In the genomic region with DNA sequence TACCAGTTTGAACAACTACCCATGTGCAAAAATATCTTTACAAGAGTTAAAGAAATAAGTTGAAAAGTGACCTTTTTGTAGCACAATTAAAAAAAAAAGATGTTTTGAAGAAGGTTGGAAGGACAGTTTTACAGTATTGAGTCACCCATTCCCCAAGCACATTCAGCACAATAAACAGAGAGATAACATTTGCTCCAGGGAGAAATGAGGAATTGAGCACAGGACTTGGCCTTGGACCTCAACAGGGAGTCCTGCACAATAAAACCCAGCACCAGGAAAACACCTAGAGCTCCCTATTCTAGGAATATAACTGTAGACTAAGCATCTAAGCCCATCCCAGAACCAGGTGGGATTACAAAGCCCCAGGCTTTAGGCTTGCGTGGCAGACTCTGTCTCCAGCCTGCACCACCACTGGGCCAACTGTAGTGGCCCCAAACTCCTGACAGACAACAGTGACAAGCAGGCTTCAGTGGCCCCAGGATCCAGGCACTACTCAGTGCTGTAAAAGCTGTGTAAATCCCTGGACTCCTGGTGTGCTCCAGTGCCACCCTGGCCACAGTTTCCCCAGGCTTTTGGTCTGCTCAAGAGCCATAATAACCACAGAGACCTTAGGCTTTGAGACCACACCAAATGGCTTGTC, we compare ENCODE assay signal across 20 cellular contexts.
A peak's percentile ranks its signal among the peaks of the same experiment; 100 is the strongest.
DNase-seq lines count a peak whose midpoint lies in the region; ATAC-seq and TF ChIP-seq lines count a peak whose summit lies in the region.
"Had no signal": no experiment of that assay in that cellular context is flagged by ENCODE, and none has a peak within 500 bp of the region (broad histone marks: within the 10 kb centered on the region; RNA-seq: fewer than 3 reads in every experiment).

No MANE protein-coding gene starts in this region.

- peaks cover 9% of the 10 kb centered on the region for H3K36me3 Mint-ChIP-seq in HFFc6 (ENCODE audit: low read depth)
- no peaks in the 10 kb centered on the region for H3K36me3 Mint-ChIP-seq in T-cell
- H3K36me3 Mint-ChIP-seq: CD8-positive, alpha-beta T cell had no signal

- H3K9me3 Mint-ChIP-seq in HFFc6 (no peaks in the 10 kb centered on the region), T-cell (peaks cover 9 to 24% (median 21%) of the 10 kb centered on the region in 3 donors)
- H3K9me3 Mint-ChIP-seq: GM23338 had no signal

- DNase-seq in BE2C, result peak; percentile 6
- peak; percentile 20 for DNase-seq in HFFc6
- peak; percentile 7 for DNase-seq in adipocyte (ENCODE audit: low read depth)
- DNase-seq in hepatocyte (ENCODE audit: low spot score), result peak; percentile 4
- DNase-seq in esophagus squamous epithelium (lab: John Stamatoyannopoulos, UW), result no peak
- no peak for DNase-seq in T-cell
- DNase-seq: CD8-positive, alpha-beta T cell; DMS79 treated with DMSO at 0.1 percent for 48 hours; GF-D8; KBM-7; NCI-H1048; NCI-H1436 treated with DMSO at 0.1 percent for 48 hours; NCI-H2029 treated with DMSO at 0.1 percent for 48 hours; NCI-H524 had no signal

- H3K9me2 ChIP-seq in hepatocyte (replicated peaks; ENCODE audit: insufficient read depth), result no peaks in the 10 kb centered on the region

- H4K20me1 ChIP-seq in hepatocyte (ENCODE audit: insufficient read depth, poor library complexity, severe bottlenecking), result no peaks in the 10 kb centered on the region
- H4K20me1 ChIP-seq: BLaER1 had no signal

- no peak overlapping the region for H3K9ac ChIP-seq in adipocyte (ENCODE audit: low read length)
- H3K9ac ChIP-seq: BLaER1 had no signal

- H3K4me1 Mint-ChIP-seq in HFFc6 (ENCODE audit: low read depth), result peaks cover 13% of the 10 kb centered on the region
- no peaks in the 10 kb centered on the region for H3K4me1 Mint-ChIP-seq in T-cell
- H3K4me1 Mint-ChIP-seq: GM23338 had no signal

- H3K4me1 ChIP-seq in BE2C (no peaks in the 10 kb centered on the region), adipocyte (ENCODE audit: control insufficient read depth, insufficient read depth, low read length) (peaks cover 14% of the 10 kb centered on the region), hepatocyte (ENCODE audit: insufficient read depth) (no peaks in the 10 kb centered on the region), esophagus squamous epithelium (no peaks in the 10 kb centered on the region)
- H3K4me1 ChIP-seq: BLaER1 had no signal

- no peaks in the 10 kb centered on the region for H3K79me2 ChIP-seq in hepatocyte

- CTCF ChIA-PET in T-cell (lab: Charles Lee), result no interaction called here

- H3K27me3 Mint-ChIP-seq in HFFc6 (ENCODE audit: insufficient read depth), result no peaks in the 10 kb centered on the region
- H3K27me3 Mint-ChIP-seq in T-cell, result no peaks in the 10 kb centered on the region

- H3K27ac Mint-ChIP-seq in HFFc6 (no peak overlapping the region), T-cell (no peak overlapping the region)
- H3K27ac Mint-ChIP-seq: CD8-positive, alpha-beta T cell; GM23338 had no signal

- H3K27ac ChIP-seq in hepatocyte, result no peak overlapping the region
- no peak overlapping the region for H3K27ac ChIP-seq in esophagus squamous epithelium
- H3K27ac ChIP-seq: 22Rv1, BLaER1 had no signal

- 79% methylated on average over 1 of the region's 1 CpG for WGBS in hepatocyte (ENCODE audit: low lambda C conversion rate, missing lambda C conversion rate)
- 89% methylated on average over 1 of the region's 1 CpG; no CpG with 5 or more reads in 1 of the 2 donors for whole genome bisulfite sequencing in esophagus squamous epithelium, 2 donors

- H3K27me3 ChIP-seq in BE2C (no peaks in the 10 kb centered on the region), adipocyte (replicated peaks; ENCODE audit: control insufficient read depth, insufficient read depth, low read length) (no peaks in the 10 kb centered on the region), hepatocyte (no peaks in the 10 kb centered on the region), esophagus squamous epithelium (no peaks in the 10 kb centered on the region)
- H3K27me3 ChIP-seq: BLaER1 had no signal

- intact Hi-C loops in esophagus squamous epithelium (cut with DNase I), result no loop called here

- H3K36me3 ChIP-seq in BE2C (no peaks in the 10 kb centered on the region), adipocyte (ENCODE audit: control insufficient read depth, insufficient read depth, low read length, severe bottlenecking) (no peaks in the 10 kb centered on the region), hepatocyte (replicated peaks; ENCODE audit: insufficient read depth, low read depth) (no peaks in the 10 kb centered on the region), esophagus squamous epithelium (no peaks in the 10 kb centered on the region)
- H3K36me3 ChIP-seq: BLaER1 had no signal

- H2AFZ ChIP-seq in hepatocyte, result no peak overlapping the region
- H2AFZ ChIP-seq: GM23338 had no signal

- ATAC-seq in HG02870 (IDR thresholded peaks at IDR 0.05; ENCODE audit: unreplicated experiment) (no peak), HG02623 (IDR thresholded peaks at IDR 0.05; ENCODE audit: unreplicated experiment) (no peak), T-cell (replicated peaks in 1 of 4) (no peak)
- ATAC-seq: CD8-positive, alpha-beta T cell; GM23338; Right ventricle myocardium inferior had no signal

- H3K4me3 ChIP-seq in BE2C (ENCODE audit: low read depth, low read length), result no peak overlapping the region
- no peak overlapping the region for H3K4me3 ChIP-seq in adipocyte (ENCODE audit: low read length)
- no peak overlapping the region for H3K4me3 ChIP-seq in hepatocyte
- no peak overlapping the region for H3K4me3 ChIP-seq in esophagus squamous epithelium
- H3K4me3 ChIP-seq: BLaER1, GM23338 had no signal

- no peak for TF ChIP-seq POLR2A in esophagus squamous epithelium (IDR thresholded peaks at IDR 0.05)

- POLR2A ChIA-PET in T-cell (lab: Charles Lee), result no interaction called here

- H3K4me3 Mint-ChIP-seq in HFFc6 (no peak overlapping the region), T-cell (no peak overlapping the region)
- H3K4me3 Mint-ChIP-seq: CD8-positive, alpha-beta T cell; GM23338 had no signal

- no peak overlapping the region for H3K4me2 ChIP-seq in hepatocyte
- H3K4me2 ChIP-seq: BLaER1, GM23338 had no signal

- no peak for TF ChIP-seq CTCF in BE2C (IDR thresholded peaks at IDR 0.05; ENCODE audit: low read depth, low read length)
- no peak for TF ChIP-seq CTCF in HFFc6 (IDR thresholded peaks at IDR 0.05)
- TF ChIP-seq CTCF in hepatocyte (IDR thresholded peaks at IDR 0.05; ENCODE audit: poor library complexity), result no peak
- no peak for TF ChIP-seq CTCF in esophagus squamous epithelium (IDR thresholded peaks at IDR 0.05)

- H3K9me3 ChIP-seq in BE2C, result no peaks in the 10 kb centered on the region
- H3K9me3 ChIP-seq in adipocyte (ENCODE audit: control insufficient read depth, low read length), result peaks cover 11% of the 10 kb centered on the region
- H3K9me3 ChIP-seq in hepatocyte (ENCODE audit: low read depth), result no peaks in the 10 kb centered on the region
- no peaks in the 10 kb centered on the region for H3K9me3 ChIP-seq in esophagus squamous epithelium
- H3K9me3 ChIP-seq: BLaER1 had no signal

Comparison
In these comparisons a context has a peak if more than half of its experiments do, and no peak if none do; other contexts are left out.
1. DNase-seq: peak in BE2C (single experiment), HFFc6 (single experiment), adipocyte (single experiment) and hepatocyte (single experiment); none in esophagus squamous epithelium (single experiment) and T-cell (0 of 34).